8 cellular contexts compared by ENCODE assay signal in genomic region chr4:168831919-168832745, GRCh38.
DNase-seq lines count a peak whose midpoint lies in the region; ATAC-seq and TF ChIP-seq lines count a peak whose summit lies in the region.

No MANE protein-coding gene starts in this region.

- peaks cover 18% of the 10 kb centered on the region for H3K4me1 Mint-ChIP-seq in stimulated activated effector memory CD8-positive, alpha-beta T cell treated with anti-CD3 and anti-CD28 coated beads, Interleukin-12 subunit alpha, Interleukin-12 subunit beta, amount 100 ng/mL, for 72 hours

- peak overlapping the region; percentile 77 for H3K4me3 Mint-ChIP-seq in stimulated activated effector memory CD8-positive, alpha-beta T cell treated with anti-CD3 and anti-CD28 coated beads, Interleukin-12 subunit alpha, Interleukin-12 subunit beta, amount 100 ng/mL, for 72 hours

- H3K9me3 Mint-ChIP-seq in stimulated activated effector memory CD8-positive, alpha-beta T cell treated with anti-CD3 and anti-CD28 coated beads, Interleukin-12 subunit alpha, Interleukin-12 subunit beta, amount 100 ng/mL, for 72 hours = no peaks in the 10 kb centered on the region

- no peaks in the 10 kb centered on the region for H3K36me3 Mint-ChIP-seq in stimulated activated effector memory CD8-positive, alpha-beta T cell treated with anti-CD3 and anti-CD28 coated beads, Interleukin-12 subunit alpha, Interleukin-12 subunit beta, amount 100 ng/mL, for 72 hours

- peak overlapping the region; percentile 81 for H2AFZ ChIP-seq in ACC112 (ENCODE audit: low read length, unreplicated experiment)

- no peak for TF ChIP-seq CTCF in epithelial cell of esophagus (IDR thresholded peaks at IDR 0.05; ENCODE audit: insufficient read depth, low read depth, low read length, missing control alignments)

- H3K27ac Mint-ChIP-seq in stimulated activated effector memory CD8-positive, alpha-beta T cell treated with anti-CD3 and anti-CD28 coated beads, Interleukin-12 subunit alpha, Interleukin-12 subunit beta, amount 100 ng/mL, for 72 hours = no peak overlapping the region

- H3K36me3 ChIP-seq in ACC112 (ENCODE audit: insufficient read depth, low read length) = no peaks in the 10 kb centered on the region; the same call in 1 of the 2 replicates

- peak overlapping the region; percentile 94 for H3K4me3 ChIP-seq in ACC112 (ENCODE audit: low read depth, low read length)
- H3K4me3 ChIP-seq in epithelial cell of esophagus (ENCODE audit: low read length) = peak overlapping the region; percentile 80

- ATAC-seq in GM18858 (IDR thresholded peaks at IDR 0.05; ENCODE audit: unreplicated experiment) (peak; percentile 80), HG03045 (IDR thresholded peaks at IDR 0.05; ENCODE audit: unreplicated experiment) (peak; percentile 96)
- ATAC-seq in stimulated activated effector memory CD8-positive, alpha-beta T cell treated with anti-CD3 and anti-CD28 coated beads, Interleukin-12 subunit alpha, Interleukin-12 subunit beta, amount 100 ng/mL, for 72 hours = peak; percentile 92

- peaks cover 45% of the 10 kb centered on the region for H3K79me2 ChIP-seq in ACC112 (ENCODE audit: control insufficient read depth, insufficient read depth, low read length, unreplicated experiment)

- no peaks in the 10 kb centered on the region for H3K27me3 ChIP-seq in ACC112 (ENCODE audit: insufficient read depth, low read length)

- H3K27ac ChIP-seq in ACC112 (ENCODE audit: low read depth, low read length) = peak overlapping the region; percentile 26; the same call in 1 of the 2 replicates

- peaks cover 11% of the 10 kb centered on the region for H3K4me1 ChIP-seq in ACC112 (ENCODE audit: control insufficient read depth, insufficient read depth, low read length, unreplicated experiment)

- DNase-seq in NCI-H524 treated with DMSO at 0.1 percent for 48 hours (lab: John Stamatoyannopoulos, UW) (peak; percentile 6), activated T-cell treated with anti-CD3 and anti-CD28 coated beads for 4 hours (peak; percentile 43), epithelial cell of esophagus (ENCODE audit: low read depth) (peak; percentile 87), mucosa of gallbladder (ENCODE audit: low spot score) (peak; percentile 76)
- DNase-seq in stimulated activated effector memory CD8-positive, alpha-beta T cell treated with anti-CD3 and anti-CD28 coated beads, Interleukin-12 subunit alpha, Interleukin-12 subunit beta, amount 100 ng/mL, for 72 hours (ENCODE audit: low spot score in 2 of 2) = peak; percentile 56 to 74

Comparison
In these comparisons a context has a peak if more than half of its experiments do, and no peak if none do; other contexts are left out.
1. Peak in every context shown above with its lines: DNase-seq, ATAC-seq, H3K4me3 ChIP-seq and H3K27ac ChIP-seq.
2. DNase-seq: peak in every context shown above with its lines; median percentile 87 in epithelial cell of esophagus; 76 in mucosa of gallbladder; 65 in stimulated activated effector memory CD8-positive, alpha-beta T cell treated with anti-CD3 and anti-CD28 coated beads, Interleukin-12 subunit alpha, Interleukin-12 subunit beta, amount 100 ng/mL, for 72 hours; 43 in activated T-cell treated with anti-CD3 and anti-CD28 coated beads for 4 hours; 6 in NCI-H524 treated with DMSO at 0.1 percent for 48 hours.